In genomic region chr20:4113996-4114603, GRCh38 we compare ENCODE assay signal across 17 cellular contexts. TPM values are rescaled to one million over a fixed set of nuclear protein-coding genes. Genes with fewer than 3 reads are reported as not detected.
DNase-seq lines count a peak whose midpoint lies in the region; ATAC-seq, FAIRE-seq and TF ChIP-seq lines count a peak whose summit lies in the region.
"Had no signal": no experiment of that assay in that cellular context is flagged by ENCODE, and none has a peak within 500 bp of the region (broad histone marks: within the 10 kb centered on the region; RNA-seq: fewer than 3 reads in every experiment).

No MANE protein-coding gene starts in this region.

- H2AFZ ChIP-seq in DND-41 (ENCODE audit: low read depth, low read length), result no peak overlapping the region

- H3K27me3 ChIP-seq in DND-41 (ENCODE audit: insufficient read depth, low read length, poor library complexity) (no peaks in the 10 kb centered on the region), endodermal cell (ENCODE audit: control insufficient read depth, insufficient read depth, low read length, poor library complexity, severe bottlenecking) (no peaks in the 10 kb centered on the region)
- H3K27me3 ChIP-seq: left lung, testis had no signal

- FAIRE-seq in A549 (lab: Jason Lieb, UNC), result peak; percentile 73

- H3K4me1 ChIP-seq in A549 (peaks cover 79% of the 10 kb centered on the region), DND-41 (ENCODE audit: insufficient read depth, low read length) (peaks cover 41% of the 10 kb centered on the region), endodermal cell (ENCODE audit: control insufficient read depth, insufficient read depth, low read length) (peaks cover 5% of the 10 kb centered on the region)

- H3K4me2 ChIP-seq in A549, result peak overlapping the region; percentile 33
- peak overlapping the region; percentile 43 for H3K4me2 ChIP-seq in DND-41 (ENCODE audit: insufficient read depth, low read length)

- H3K4me1 Mint-ChIP-seq in brain (peaks cover 20% of the 10 kb centered on the region), endodermal cell (peaks cover 14% of the 10 kb centered on the region)

- TF ChIP-seq POLR2A in A549 (IDR thresholded peaks at IDR 0.05; ENCODE audit: low read length), result no peak

- 40% methylated on average over 3 of the region's 3 CpGs for WGBS in A549 (ENCODE audit: missing lambda C conversion rate)
- WGBS in endodermal cell (ENCODE audit: insufficient coverage in 1 of 2, insufficient read length in 1 of 2), 2 experiments, result 14 to 70% methylated on average over 1 to 3 of the region's 3 CpGs

- no peak for ATAC-seq in A549
- peak; percentile 91 for ATAC-seq in DND-41 (ENCODE audit: insufficient read depth, low read depth)
- no peak for ATAC-seq in HG03139 (IDR thresholded peaks at IDR 0.05; ENCODE audit: unreplicated experiment)
- ATAC-seq: left lung; naive thymus-derived CD4-positive, alpha-beta T cell had no signal

- CTCF ChIA-PET in A549 (lab: Yijun Ruan, JAX), result interaction anchor here (0.6 to 7.4 kb wide), 12 partner anchors 8 to 792 kb away, joined by 3 to 69 read pairs (median 4); no protein-coding TSS in a partner anchor

- H3K4me3 Mint-ChIP-seq in brain (peak overlapping the region in 1 of 5 experiments; percentile 1), endodermal cell (no peak overlapping the region)
- H3K4me3 Mint-ChIP-seq: dendritic cell treated with granulocyte-macrophage colony-stimulating factor and Interleukin-4, amounts not matched to agents 40 ng/mL and 50 ng/mL, for 4 days; H9 had no signal

- H3K27me3 Mint-ChIP-seq in brain, result peaks cover 28% of the 10 kb centered on the region
- peaks cover 9% of the 10 kb centered on the region for H3K27me3 Mint-ChIP-seq in endodermal cell (ENCODE audit: insufficient read depth)

- no peaks in the 10 kb centered on the region for H3K79me2 ChIP-seq in DND-41 (ENCODE audit: insufficient read depth, low read length)

- H3K36me3 Mint-ChIP-seq in brain (no peaks in the 10 kb centered on the region), endodermal cell (ENCODE audit: low read depth) (no peaks in the 10 kb centered on the region)
- H3K36me3 Mint-ChIP-seq: naive thymus-derived CD4-positive, alpha-beta T cell had no signal

- no peaks in the 10 kb centered on the region for H3K9me3 ChIP-seq in A549
- no peaks in the 10 kb centered on the region for H3K9me3 ChIP-seq in DND-41 (ENCODE audit: insufficient read depth, low read length, severe bottlenecking)
- no peaks in the 10 kb centered on the region for H3K9me3 ChIP-seq in endodermal cell (ENCODE audit: control insufficient read depth, low read length)
- H3K9me3 ChIP-seq: left lung, testis had no signal

- POLR2A ChIA-PET in A549 (lab: Yijun Ruan, JAX), result interaction anchor here (1.2 kb wide), 1 partner anchor 22 kb away, joined by 3 read pairs; no protein-coding TSS in a partner anchor

- H3K36me3 ChIP-seq in DND-41 (ENCODE audit: insufficient read depth, low read length), result no peaks in the 10 kb centered on the region
- H3K36me3 ChIP-seq in endodermal cell (ENCODE audit: control insufficient read depth, insufficient read depth, low read length), result no peaks in the 10 kb centered on the region
- H3K36me3 ChIP-seq: left lung had no signal

- peak overlapping the region; percentile 25 for H3K9ac ChIP-seq in DND-41 (ENCODE audit: low read depth, low read length)
- H3K9ac ChIP-seq in endodermal cell (ENCODE audit: extremely low read depth, low read length, poor library complexity, severe bottlenecking), result no peak overlapping the region

- peak overlapping the region in 4 of 5 experiments; percentile 1 to 13 (median 2) for H3K27ac Mint-ChIP-seq in brain
- H3K27ac Mint-ChIP-seq in endodermal cell, result no peak overlapping the region
- H3K27ac Mint-ChIP-seq: dendritic cell treated with granulocyte-macrophage colony-stimulating factor and Interleukin-4, amounts not matched to agents 40 ng/mL and 50 ng/mL, for 4 days; H9; naive thymus-derived CD4-positive, alpha-beta T cell had no signal

- DNase-seq in A549 (ENCODE audit: low read depth in 1 of 2, low spot score in 1 of 2) (no peak), DND-41 (peak; percentile 76), NOMO-1 treated with DMSO at 0.1 percent for 48 hours (lab: John Stamatoyannopoulos, UW; ENCODE audit: unreplicated experiment) (peak; percentile 61), GF-D8 (lab: John Stamatoyannopoulos, UW) (no peak), endodermal cell (no peak), NCI-H146 treated with DMSO at 0.1 percent for 48 hours (lab: John Stamatoyannopoulos, UW; ENCODE audit: unreplicated experiment) (no peak)
- DNase-seq: activated CD4-positive, alpha-beta T cell treated with anti-CD3 and anti-CD28 coated beads for 48 hours; anterior cingulate cortex; H9; hypothalamus; left lung; naive thymus-derived CD4-positive, alpha-beta T cell; NCI-H2029; testis had no signal

- H3K9me3 Mint-ChIP-seq in brain, result peaks cover 0 to 4% (median 0%) of the 10 kb centered on the region in 5 experiments
- no peaks in the 10 kb centered on the region for H3K9me3 Mint-ChIP-seq in endodermal cell
- H3K9me3 Mint-ChIP-seq: H9 had no signal

- TF ChIP-seq EP300 in A549 (IDR thresholded peaks at IDR 0.05), result no peak

- peak overlapping the region; percentile 94 to 96 for H3K27ac ChIP-seq in A549
- peak overlapping the region; percentile 72 for H3K27ac ChIP-seq in DND-41 (ENCODE audit: low read length)
- H3K27ac ChIP-seq in endodermal cell (ENCODE audit: low read depth, low read length), result no peak overlapping the region
- H3K27ac ChIP-seq: left lung, testis had no signal

- no peak for TF ChIP-seq RAD21 in A549 (conservative IDR thresholded peaks at IDR 0.05 in 1 of 2, IDR thresholded peaks at IDR 0.05 in 1 of 2)

- H3K4me3 ChIP-seq in A549 (no peak overlapping the region), DND-41 (ENCODE audit: low read depth in 1 of 2, low read length in 2 of 2) (peak overlapping the region in 1 of 2 experiments; percentile 12; a peak in 1 of 4 replicates), endodermal cell (ENCODE audit: low read length) (no peak overlapping the region)
- H3K4me3 ChIP-seq: left lung, testis had no signal

- TF ChIP-seq CTCF in A549 (IDR thresholded peaks at IDR 0.05), result no peak
- TF ChIP-seq CTCF in DND-41 (IDR thresholded peaks at IDR 0.05; ENCODE audit: borderline replicate concordance, extremely low read depth, low read length, poor library complexity, severe bottlenecking), result no peak
- TF ChIP-seq CTCF in brain (conservative IDR thresholded peaks at IDR 0.05), result no peak
- no peak for TF ChIP-seq CTCF in endodermal cell (conservative IDR thresholded peaks at IDR 0.05)

- no peaks in the 10 kb centered on the region for H4K20me1 ChIP-seq in DND-41 (ENCODE audit: insufficient read depth, low read length)

TF ChIP-seq in A549, 52 proteins besides CTCF, POLR2A, EP300 and RAD21:
- TF ChIP-seq MAFK (IDR thresholded peaks at IDR 0.05; ENCODE audit: partially characterized antibody) (peak; percentile 21), BCL3 (IDR thresholded peaks at IDR 0.05) (no peak)

RNA-seq across cellular contexts. Expression of gene SMOX, which starts 34.5 kb away (rescaled TPM):
- polyA plus RNA-seq in A549 (2011; rRNA removed) (67.4 and 111 TPM in 2 replicates), A549 (2017; fragmentation: RNase III; extraction: RNeasy Plus Mini Kit Qiagen cat#74134 plus additional on column Dnase treatment) (118 to 139 TPM (median 131 TPM) in 3 replicates), brain (ENCODE audit: insufficient read depth, low read depth, low replicate concordance) (40.4 TPM)
- polyA plus RNA-seq in A549 (2012; cell fraction: cytosol; rRNA removed), result 143 and 175 TPM in 2 replicates
- polyA plus RNA-seq in A549 (2012; cell fraction: nucleus; rRNA removed), result 251 and 331 TPM in 2 replicates
- polyA minus RNA-seq in A549 (2011; rRNA and poly(A)+ RNA removed), result 35.4 and 69.5 TPM in 2 replicates
- 10 to 100 TPM; 17.6 to 18.2 TPM for total RNA-seq in endodermal cell
- 17.2 TPM for polyA plus RNA-seq in endodermal cell (2013, experiment 1 of 2)
- 14.0 TPM for polyA plus RNA-seq in endodermal cell (2013, experiment 2 of 2)
- polyA plus RNA-seq: naive thymus-derived CD4-positive, alpha-beta T cell had no signal

Comparison
In these comparisons a context has a peak if more than half of its experiments do, and no peak if none do; other contexts are left out.
1. DNase-seq: peak in DND-41 (single experiment) and NOMO-1 treated with DMSO at 0.1 percent for 48 hours (single experiment); none in A549 (0 of 2), GF-D8 (single experiment), endodermal cell (single experiment) and NCI-H146 treated with DMSO at 0.1 percent for 48 hours (single experiment).